Comparison of ENCODE assay signal across 13 cellular contexts in genomic region chr7:92614586-92615237, GRCh38. TPM values are rescaled to one million over a fixed set of nuclear protein-coding genes. Genes with fewer than 3 reads are reported as not detected.
DNase-seq lines count a peak whose midpoint lies in the region; FAIRE-seq and TF ChIP-seq lines count a peak whose summit lies in the region.
"Had no signal": no experiment of that assay in that cellular context is flagged by ENCODE, and none has a peak within 500 bp of the region (broad histone marks: within the 10 kb centered on the region; RNA-seq: fewer than 3 reads in every experiment).

No MANE protein-coding gene starts in this region.

- FAIRE-seq in GM12892 (lab: Jason Lieb, UNC), result no peak
- FAIRE-seq: TTC549 had no signal

- no peaks in the 10 kb centered on the region for H3K27me3 ChIP-seq in layer of hippocampus (ENCODE audit: control insufficient read depth, insufficient read depth, low read length)
- H3K27me3 ChIP-seq: ovary, upper lobe of left lung had no signal

- DNase-seq in Ammon's horn (ENCODE audit: low spot score), result peak; percentile 89
- peak; percentile 54 for DNase-seq in MV-4-11 (lab: John Stamatoyannopoulos, UW)
- peak in 51 of 58 donors; percentile 6 to 85 (median 58) for DNase-seq in anterior cingulate cortex (lab: John Stamatoyannopoulos, UW)
- no peak for DNase-seq in GM12892 (ENCODE audit: insufficient read length)
- DNase-seq in activated gamma-delta T cell (lab: John Stamatoyannopoulos, UW), result no peak
- no peak for DNase-seq in cerebellum (ENCODE audit: low spot score)
- DNase-seq in ecto neural progenitor cell (ENCODE audit: low spot score), result no peak
- DNase-seq: activated gamma-delta T cell treated with Interleukin-2 at 50 U/mL for 16 hours, endodermal cell, ovary, upper lobe of left lung had no signal

- no peak for TF ChIP-seq POLR2A in GM12892 (IDR thresholded peaks at IDR 0.05; ENCODE audit: low read depth, low read length)

- peak overlapping the region; percentile 82 for H3K27ac ChIP-seq in layer of hippocampus (ENCODE audit: low read depth, low read length)
- H3K27ac ChIP-seq: ovary, upper lobe of left lung had no signal

RNA-seq across cellular contexts. Expression of gene FAM133B, which starts 24.5 kb away (rescaled TPM):
- polyA plus RNA-seq in GM12892 (2012; ENCODE audit: missing spikeins), result 24.0 TPM
- total RNA-seq in cerebellum, result 39.9 TPM

Comparison
In these comparisons a context has a peak if more than half of its experiments do, and no peak if none do; other contexts are left out.
1. DNase-seq: peak in Ammon's horn (single experiment), MV-4-11 (single experiment) and anterior cingulate cortex (51 of 58); none in GM12892 (single experiment), activated gamma-delta T cell (single experiment), cerebellum (single experiment) and ecto neural progenitor cell (single experiment).